ENCODE assay signal across 9 cellular contexts in genomic region chr9:36143242-36143641, GRCh38. TPM values are rescaled to one million over a fixed set of nuclear protein-coding genes. Genes with fewer than 3 reads are reported as not detected.
DNase-seq lines count a peak whose midpoint lies in the region; ATAC-seq, FAIRE-seq and TF ChIP-seq lines count a peak whose summit lies in the region.
"Had no signal": no experiment of that assay in that cellular context is flagged by ENCODE, and none has a peak within 500 bp of the region (broad histone marks: within the 10 kb centered on the region; RNA-seq: fewer than 3 reads in every experiment).

No MANE protein-coding gene starts in this region.

- H3K9me3 ChIP-seq in muscle layer of duodenum (ENCODE audit: control insufficient read depth in 1 of 2, low read length in 2 of 2): no peaks in the 10 kb centered on the region
- peaks cover 0 to 6% (median 0%) of the 10 kb centered on the region in 4 donors for H3K9me3 ChIP-seq in tibial nerve

- 80 to 82% methylated on average over 13 of the region's 13 CpGs for WGBS in tibial nerve, 2 donors

- no peaks in the 10 kb centered on the region for H3K27me3 ChIP-seq in muscle layer of duodenum (ENCODE audit: low read depth, low read length)
- no peaks in the 10 kb centered on the region for H3K27me3 ChIP-seq in tibial nerve
- H3K27me3 ChIP-seq: MG63 had no signal

- H3K4me3 ChIP-seq in muscle layer of duodenum (ENCODE audit: low read depth in 1 of 2, low read length in 2 of 2): peak overlapping the region; percentile 48 to 52
- H3K4me3 ChIP-seq in tibial nerve: peak overlapping the region in 1 of 4 donors; percentile 17
- H3K4me3 ChIP-seq: MG63 had no signal

- peak overlapping the region; percentile 80 to 85 for H3K4me3 Mint-ChIP-seq in activated T-cell treated with anti-CD3 and anti-CD28 coated beads, Interleukin-2, amount 50 U/mL, for 72 hours

- H3K27ac ChIP-seq in cingulate gyrus (ENCODE audit: low read depth, low read length): peak overlapping the region; percentile 81
- H3K27ac ChIP-seq in muscle layer of duodenum (ENCODE audit: low read length): peak overlapping the region; percentile 87
- peak overlapping the region in 3 of 4 donors; percentile 69 to 74 (median 71) for H3K27ac ChIP-seq in tibial nerve

- DNase-seq in activated T-cell treated with anti-CD3 and anti-CD28 coated beads, Interleukin-2, amount 50 U/mL, for 72 hours: no peak
- no peak for DNase-seq in activated T-cell treated with anti-CD3 and anti-CD28 coated beads for 4 hours
- no peak for DNase-seq in tibial nerve (ENCODE audit: low spot score in 2 of 2)
- no peak for DNase-seq in HuH-7.5 (ENCODE audit: low spot score)
- no peak for DNase-seq in GM12892 (ENCODE audit: insufficient read length)
- DNase-seq: MG63 had no signal

- H3K27me3 Mint-ChIP-seq in activated T-cell treated with anti-CD3 and anti-CD28 coated beads, Interleukin-2, amount 50 U/mL, for 72 hours (ENCODE audit: low read depth): peaks cover 7% of the 10 kb centered on the region

- peaks cover 93% of the 10 kb centered on the region for H3K4me1 Mint-ChIP-seq in activated T-cell treated with anti-CD3 and anti-CD28 coated beads, Interleukin-2, amount 50 U/mL, for 72 hours (ENCODE audit: low read depth)

- no peak for TF ChIP-seq EP300 in tibial nerve (IDR thresholded peaks at IDR 0.05)

- H3K27ac Mint-ChIP-seq in activated T-cell treated with anti-CD3 and anti-CD28 coated beads, Interleukin-2, amount 50 U/mL, for 72 hours: peak overlapping the region; percentile 81

- H3K36me3 Mint-ChIP-seq in activated T-cell treated with anti-CD3 and anti-CD28 coated beads, Interleukin-2, amount 50 U/mL, for 72 hours (ENCODE audit: insufficient read depth in 2 of 2): peaks cover 18 to 24% of the 10 kb centered on the region in 2 donors

- no peak for ATAC-seq in activated T-cell treated with anti-CD3 and anti-CD28 coated beads, Interleukin-2, amount 50 U/mL, for 72 hours (replicated peaks in 1 of 2)
- no peak for ATAC-seq in HG03378 (IDR thresholded peaks at IDR 0.05; ENCODE audit: unreplicated experiment)

- TF ChIP-seq CTCF in tibial nerve (IDR thresholded peaks at IDR 0.05): no peak

- TF ChIP-seq POLR2A in tibial nerve (IDR thresholded peaks at IDR 0.05): no peak
- no peak for TF ChIP-seq POLR2A in GM12892 (IDR thresholded peaks at IDR 0.05; ENCODE audit: low read depth, low read length)

- H3K4me1 ChIP-seq in muscle layer of duodenum (ENCODE audit: control insufficient read depth in 1 of 2, insufficient read depth in 2 of 2, low read length in 2 of 2) (peaks cover 46 to 85% of the 10 kb centered on the region in 2 donors), tibial nerve (peaks cover 0 to 48% (median 23%) of the 10 kb centered on the region in 4 donors)

- no peaks in the 10 kb centered on the region for H3K36me3 ChIP-seq in muscle layer of duodenum (ENCODE audit: control insufficient read depth in 1 of 2, insufficient read depth in 2 of 2, low read length in 2 of 2)
- H3K36me3 ChIP-seq in tibial nerve: peaks cover 0 to 11% (median 0%) of the 10 kb centered on the region in 3 donors
- H3K36me3 ChIP-seq: MG63 had no signal

- FAIRE-seq in GM12892 (lab: Jason Lieb, UNC): no peak

- H3K9me3 Mint-ChIP-seq in activated T-cell treated with anti-CD3 and anti-CD28 coated beads, Interleukin-2, amount 50 U/mL, for 72 hours: peaks cover 8 to 10% of the 10 kb centered on the region in 2 donors

RNA-seq across cellular contexts. Expression of gene GLIPR2, which starts 6.7 kb away (rescaled TPM):
- 10 to 100 TPM; 17.7 to 22.7 TPM for total RNA-seq in activated T-cell treated with anti-CD3 and anti-CD28 coated beads, Interleukin-2, amount 50 U/mL, for 72 hours
- 10 to 100 TPM; 18.1 to 26.4 (median 25.6) TPM for total RNA-seq in tibial nerve
- polyA plus RNA-seq in GM12892 (2012; ENCODE audit: missing spikeins): 4.0 TPM

RNA-seq across cellular contexts. Expression of gene CCIN, which starts 25.9 kb away (rescaled TPM):
- total RNA-seq in activated T-cell treated with anti-CD3 and anti-CD28 coated beads, Interleukin-2, amount 50 U/mL, for 72 hours: under 1 TPM in 1 of 2 donors, not detected in 1; 0.12 TPM
- not detected for total RNA-seq in tibial nerve
- polyA plus RNA-seq in GM12892 (2012; ENCODE audit: missing spikeins): not detected

RNA-seq across cellular contexts. Expression of gene CLTA, which starts 47.5 kb away (rescaled TPM):
- total RNA-seq in activated T-cell treated with anti-CD3 and anti-CD28 coated beads, Interleukin-2, amount 50 U/mL, for 72 hours: 10 to 100 TPM; 86.8 to 91.6 TPM
- 100 to 1,000 TPM; 165 to 247 (median 223) TPM for total RNA-seq in tibial nerve
- polyA plus RNA-seq in GM12892 (2012; ENCODE audit: missing spikeins): 157 TPM
